Comparison of ENCODE assay signal across 20 cellular contexts in genomic region chr2:209685340-209685739, GRCh38.
"Had no signal": no experiment of that assay in that cellular context is flagged by ENCODE, and none has a peak within 500 bp of the region (broad histone marks: within the 10 kb centered on the region; RNA-seq: fewer than 3 reads in every experiment).

No MANE protein-coding gene starts in this region.

- ATAC-seq: HepG2, SK-N-SH treated with all-trans-retinoic acid at 6 μM for 48 hours had no signal

- DNase-seq: IMR-90, KG1, MM.1S, NCI-H1092 treated with DMSO at 0.1 percent for 48 hours, NCI-H1436, NCI-H187, NCI-H2029, NCI-H2081 treated with DMSO at 0.1 percent for 48 hours, NCI-H2171, NCI-H226, NCI-H446, NCI-H510A, NCI-H524 treated with DMSO at 0.1 percent for 48 hours, NCI-H69, NCI-H774, RPMI8226, SHP77 treated with DMSO at 0.1 percent for 48 hours, SJCRH30 had no signal
